In the genomic region with DNA sequence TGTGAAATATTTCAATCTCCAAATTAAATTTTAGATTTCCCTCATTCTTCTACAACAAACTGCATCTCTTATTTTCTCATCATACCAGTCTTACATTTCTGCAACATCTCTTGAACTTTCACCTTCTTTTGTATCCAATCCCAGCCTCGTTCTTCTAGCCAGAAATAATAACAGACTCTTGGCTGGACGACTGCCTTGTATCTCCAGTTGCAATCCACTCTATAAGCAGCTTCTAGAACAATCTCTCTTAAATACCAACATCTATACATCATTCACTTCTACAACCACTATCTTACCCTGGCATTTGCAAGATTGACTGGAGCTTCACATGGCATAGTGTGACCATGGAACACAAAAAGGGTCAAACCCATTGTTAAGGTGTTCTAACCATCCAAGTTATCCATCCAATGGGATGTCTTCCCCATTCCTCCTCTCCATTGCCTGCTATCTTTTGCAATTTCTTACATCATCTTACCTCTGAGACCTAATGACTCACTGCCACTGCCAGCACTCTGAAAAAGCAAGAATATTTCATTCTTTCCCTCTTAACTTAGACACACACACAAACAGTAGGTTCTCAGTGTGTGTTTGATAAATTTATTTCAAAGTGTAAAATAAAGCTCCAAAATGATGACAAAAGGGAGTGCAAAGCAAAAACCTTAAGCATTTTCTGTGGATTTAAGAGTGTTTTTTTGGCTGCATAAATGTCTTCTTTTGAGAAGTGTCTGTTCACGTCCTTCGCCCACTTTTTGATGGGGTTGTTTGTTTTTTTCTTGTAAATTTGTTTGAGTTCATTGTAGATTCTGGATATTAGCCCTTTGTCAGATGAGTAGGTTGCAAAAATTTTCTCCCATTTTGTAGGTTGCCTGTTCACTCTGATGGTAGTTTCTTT, we compare ENCODE assay signal across 26 cellular contexts.
A peak's percentile ranks its signal among the peaks of the same experiment; 100 is the strongest.
DNase-seq lines count a peak whose midpoint lies in the region; ATAC-seq, FAIRE-seq and TF ChIP-seq lines count a peak whose summit lies in the region.
"Had no signal": no experiment of that assay in that cellular context is flagged by ENCODE, and none has a peak within 500 bp of the region (broad histone marks: within the 10 kb centered on the region; RNA-seq: fewer than 3 reads in every experiment).

No MANE protein-coding gene starts in this region.

- H3K4me3 Mint-ChIP-seq in CD14-positive monocyte: no peak overlapping the region
- H3K4me3 Mint-ChIP-seq in activated CD4-positive, alpha-beta memory T cell treated with anti-CD3 and anti-CD28 coated beads, Interleukin-2, amount 10 ng/mL, durations not matched to agents 7 days and 5 days: no peak overlapping the region
- H3K4me3 Mint-ChIP-seq: activated CD4-positive, alpha-beta T cell treated with anti-CD3 and anti-CD28 coated beads for 36 hours; activated naive CD4-positive, alpha-beta T cell treated with anti-CD3 and anti-CD28 coated beads for 36 hours; activated T-cell treated with anti-CD3 and anti-CD28 coated beads, Interleukin-2, amount 50 U/mL, for 72 hours; CD4-positive, alpha-beta memory T cell; memory B cell had no signal

- CTCF ChIA-PET in activated CD4-positive, alpha-beta memory T cell treated with anti-CD3 and anti-CD28 coated beads, Interleukin-2, amount 10 ng/mL, durations not matched to agents 7 days and 5 days (lab: Charles Lee): no interaction called here

- no peak overlapping the region for H2BK5ac ChIP-seq in mesendoderm (ENCODE audit: low read length)

- H3K36me3 ChIP-seq in bronchial epithelial cell (ENCODE audit: control insufficient read depth, insufficient read depth, low read length) (no peaks in the 10 kb centered on the region), mesendoderm (ENCODE audit: control insufficient read depth, insufficient read depth, low read length) (no peaks in the 10 kb centered on the region), right atrium auricular region (no peaks in the 10 kb centered on the region)
- H3K36me3 ChIP-seq: ascending aorta, neutrophil, thyroid gland had no signal

- WGBS in mesendoderm (ENCODE audit: extremely low coverage, insufficient coverage, low lambda C conversion rate): no CpG with 5 or more reads among the region's 4 CpGs

- ATAC-seq in HG03521 (IDR thresholded peaks at IDR 0.05; ENCODE audit: unreplicated experiment): no peak
- ATAC-seq: activated CD4-positive, alpha-beta T cell treated with anti-CD3 and anti-CD28 coated beads for 36 hours; activated T-cell treated with anti-CD3 and anti-CD28 coated beads, Interleukin-2, amount 50 U/mL, for 72 hours had no signal

- no peak overlapping the region for H3K27ac ChIP-seq in mesendoderm (ENCODE audit: low read depth, low read length)
- no peak overlapping the region for H3K27ac ChIP-seq in right atrium auricular region
- H3K27ac ChIP-seq: ascending aorta, neutrophil, PC-9, thyroid gland had no signal

- no peak overlapping the region for H2AK5ac ChIP-seq in mesendoderm (ENCODE audit: low read length)

- no peaks in the 10 kb centered on the region for H3K4me1 Mint-ChIP-seq in CD14-positive monocyte
- no peaks in the 10 kb centered on the region for H3K4me1 Mint-ChIP-seq in activated CD4-positive, alpha-beta memory T cell treated with anti-CD3 and anti-CD28 coated beads, Interleukin-2, amount 10 ng/mL, durations not matched to agents 7 days and 5 days
- H3K4me1 Mint-ChIP-seq: activated CD4-positive, alpha-beta T cell treated with anti-CD3 and anti-CD28 coated beads for 36 hours; CD4-positive, alpha-beta memory T cell; memory B cell had no signal

- no peak overlapping the region for H4K8ac ChIP-seq in mesendoderm (ENCODE audit: low read depth, low read length)

- H3K9me3 ChIP-seq in right atrium auricular region: peaks cover 0 to 11% of the 10 kb centered on the region in 2 donors
- H3K9me3 ChIP-seq: neutrophil, thyroid gland had no signal

- peaks cover 5 to 13% (median 10%) of the 10 kb centered on the region in 7 donors for H3K9me3 Mint-ChIP-seq in CD14-positive monocyte
- H3K9me3 Mint-ChIP-seq in activated CD4-positive, alpha-beta memory T cell treated with anti-CD3 and anti-CD28 coated beads, Interleukin-2, amount 10 ng/mL, durations not matched to agents 7 days and 5 days: peaks cover 2% of the 10 kb centered on the region

- H3K56ac ChIP-seq in mesendoderm (ENCODE audit: low read length): no peak overlapping the region

- TF ChIP-seq CTCF in bronchial epithelial cell (IDR thresholded peaks at IDR 0.05; ENCODE audit: insufficient read depth, low read length, severe bottlenecking) (no peak), right atrium auricular region (IDR thresholded peaks at IDR 0.05) (no peak), CD14-positive monocyte (IDR thresholded peaks at IDR 0.05) (no peak)

- no peak for TF ChIP-seq POLR2A in H54 (IDR thresholded peaks at IDR 0.05; ENCODE audit: low read depth, low read length)

- H3K27me3 Mint-ChIP-seq in CD14-positive monocyte (ENCODE audit: low read depth in 3 of 3): peaks cover 2 to 6% (median 6%) of the 10 kb centered on the region in 3 donors
- H3K27me3 Mint-ChIP-seq in activated CD4-positive, alpha-beta memory T cell treated with anti-CD3 and anti-CD28 coated beads, Interleukin-2, amount 10 ng/mL, durations not matched to agents 7 days and 5 days: peaks cover 5% of the 10 kb centered on the region

- no peak overlapping the region for H3K18ac ChIP-seq in mesendoderm (ENCODE audit: low read length)

- no peaks in the 10 kb centered on the region for H3K79me2 ChIP-seq in mesendoderm (ENCODE audit: control insufficient read depth, insufficient read depth, low read length)

- intact Hi-C loops in CD14-positive monocyte (cut with micrococcal nuclease): no loop called here

- H3K9ac ChIP-seq in mesendoderm (ENCODE audit: low read length): no peak overlapping the region

- no peaks in the 10 kb centered on the region for H3K79me1 ChIP-seq in mesendoderm (ENCODE audit: low read length)

- no peak overlapping the region for H3K4ac ChIP-seq in mesendoderm (ENCODE audit: low read depth, low read length)

- no peak overlapping the region for H3K4me2 ChIP-seq in mesendoderm (ENCODE audit: low read length)
- H3K4me2 ChIP-seq: PC-9 had no signal

- no peak overlapping the region for H2BK120ac ChIP-seq in mesendoderm (ENCODE audit: low read depth, low read length)

- no peaks in the 10 kb centered on the region for H3K27me3 ChIP-seq in bronchial epithelial cell (ENCODE audit: control insufficient read depth, insufficient read depth, low read length)
- H3K27me3 ChIP-seq in mesendoderm (ENCODE audit: insufficient read depth, low read length, poor library complexity): no peaks in the 10 kb centered on the region
- no peaks in the 10 kb centered on the region for H3K27me3 ChIP-seq in right atrium auricular region
- H3K27me3 ChIP-seq: ascending aorta, thyroid gland had no signal

- FAIRE-seq in H54 (lab: Jason Lieb, UNC): peak; percentile 30
- FAIRE-seq in bronchial epithelial cell (lab: Jason Lieb, UNC): no peak
- FAIRE-seq: GM19239, H1 had no signal

- H3K23ac ChIP-seq in mesendoderm (ENCODE audit: low read length): no peak overlapping the region

- H3K36me3 Mint-ChIP-seq in CD14-positive monocyte: no peaks in the 10 kb centered on the region
- H3K36me3 Mint-ChIP-seq in activated CD4-positive, alpha-beta memory T cell treated with anti-CD3 and anti-CD28 coated beads, Interleukin-2, amount 10 ng/mL, durations not matched to agents 7 days and 5 days (ENCODE audit: low read depth): no peaks in the 10 kb centered on the region

- DNase-seq in H54 (ENCODE audit: insufficient read length, low spot score) (no peak), OCI-M1 (lab: John Stamatoyannopoulos, UW) (peak; percentile 36), bronchial epithelial cell (ENCODE audit: low read depth) (peak; percentile 66), mesendoderm (peak; percentile 29), right atrium auricular region (ENCODE audit: low spot score) (no peak), CD14-positive monocyte (ENCODE audit: low spot score) (no peak)
- no peak for DNase-seq in activated CD4-positive, alpha-beta memory T cell treated with anti-CD3 and anti-CD28 coated beads, Interleukin-2, amount 10 ng/mL, durations not matched to agents 7 days and 5 days
- DNase-seq: activated CD4-positive, alpha-beta T cell treated with anti-CD3 and anti-CD28 coated beads for 36 hours; activated naive CD4-positive, alpha-beta T cell treated with anti-CD3 and anti-CD28 coated beads for 36 hours; activated T-cell treated with anti-CD3 and anti-CD28 coated beads, Interleukin-2, amount 50 U/mL, for 72 hours; CD4-positive, alpha-beta memory T cell; DMS79; glutamatergic neuron; KBM-7; NCI-H187; PC-9; stimulated activated CD4-positive, alpha-beta T cell treated with anti-CD3 and anti-CD28 coated beads, Interleukin-4, amount 100 ng/mL, for 1 hour; stimulated activated naive CD4-positive, alpha-beta T cell treated with Interleukin-2 at 50 U/mL for 16 hours; T-helper 1 cell; thyroid gland had no signal

- H3K4me1 ChIP-seq in mesendoderm (ENCODE audit: control insufficient read depth, low read depth, low read length) (no peaks in the 10 kb centered on the region), right atrium auricular region (no peaks in the 10 kb centered on the region)
- H3K4me1 ChIP-seq: ascending aorta, thyroid gland had no signal

- H2BK15ac ChIP-seq in mesendoderm (replicated peaks; ENCODE audit: low read depth): no peak overlapping the region

- H4K5ac ChIP-seq in mesendoderm (ENCODE audit: low read length): no peak overlapping the region

- no peak overlapping the region for H3K27ac Mint-ChIP-seq in CD14-positive monocyte
- no peak overlapping the region for H3K27ac Mint-ChIP-seq in activated CD4-positive, alpha-beta memory T cell treated with anti-CD3 and anti-CD28 coated beads, Interleukin-2, amount 10 ng/mL, durations not matched to agents 7 days and 5 days
- H3K27ac Mint-ChIP-seq: activated CD4-positive, alpha-beta T cell treated with anti-CD3 and anti-CD28 coated beads for 36 hours; activated naive CD4-positive, alpha-beta T cell treated with anti-CD3 and anti-CD28 coated beads for 36 hours; activated T-cell treated with anti-CD3 and anti-CD28 coated beads, Interleukin-2, amount 50 U/mL, for 72 hours; CD4-positive, alpha-beta memory T cell; memory B cell had no signal

- no peak overlapping the region for H3K4me3 ChIP-seq in bronchial epithelial cell (ENCODE audit: low read depth, low read length)
- H3K4me3 ChIP-seq in mesendoderm (ENCODE audit: low read length): no peak overlapping the region
- H3K4me3 ChIP-seq in right atrium auricular region: no peak overlapping the region
- H3K4me3 ChIP-seq: ascending aorta, PC-9, thyroid gland had no signal

- POLR2A ChIA-PET in activated CD4-positive, alpha-beta memory T cell treated with anti-CD3 and anti-CD28 coated beads, Interleukin-2, amount 10 ng/mL, durations not matched to agents 7 days and 5 days (lab: Charles Lee): no interaction called here

Comparison
In these comparisons a context has a peak if more than half of its experiments do, and no peak if none do; other contexts are left out.
1. DNase-seq: peak in OCI-M1 (single experiment), bronchial epithelial cell (single experiment) and mesendoderm (single experiment); none in H54 (single experiment), right atrium auricular region (single experiment), CD14-positive monocyte (single experiment) and activated CD4-positive, alpha-beta memory T cell treated with anti-CD3 and anti-CD28 coated beads, Interleukin-2, amount 10 ng/mL, durations not matched to agents 7 days and 5 days (single experiment).